ENCODE assay signal across 17 cellular contexts in genomic region chr2:922230-922629, GRCh38. TPM values are rescaled to one million over a fixed set of nuclear protein-coding genes. Genes with fewer than 3 reads are reported as not detected.
DNase-seq lines count a peak whose midpoint lies in the region; ATAC-seq and TF ChIP-seq lines count a peak whose summit lies in the region.
"Had no signal": no experiment of that assay in that cellular context is flagged by ENCODE, and none has a peak within 500 bp of the region (broad histone marks: within the 10 kb centered on the region; RNA-seq: fewer than 3 reads in every experiment).

No MANE protein-coding gene starts in this region.

- no peak overlapping the region for H3K27ac ChIP-seq in naive thymus-derived CD4-positive, alpha-beta T cell (ENCODE audit: low read depth, low read length)
- H3K27ac ChIP-seq: 22Rv1, A549, C4-2B, GM23248 had no signal

- CTCF ChIA-PET in naive thymus-derived CD4-positive, alpha-beta T cell (lab: Charles Lee): no interaction called here
- CTCF ChIA-PET in activated CD4-positive, alpha-beta memory T cell treated with anti-CD3 and anti-CD28 coated beads for 36 hours (lab: Charles Lee): no interaction called here

- H3K4me3 Mint-ChIP-seq in natural killer cell treated with Interleukin-12 subunit alpha and Interleukin-12 subunit beta and Interleukin-15 and Interleukin-18, amount 100 ng/mL, for 72 hours: no peak overlapping the region
- no peak overlapping the region for H3K4me3 Mint-ChIP-seq in natural killer cell
- H3K4me3 Mint-ChIP-seq in naive thymus-derived CD4-positive, alpha-beta T cell: no peak overlapping the region
- H3K4me3 Mint-ChIP-seq in stimulated activated memory B cell treated with anti-CD40 and anti-IgM and Interleukin-4, amounts not matched to agents 10 μg/mL and 1 μg/mL and 100 μg/mL, for 72 hours: no peak overlapping the region
- no peak overlapping the region for H3K4me3 Mint-ChIP-seq in T-helper 17 cell
- H3K4me3 Mint-ChIP-seq in activated CD4-positive, alpha-beta memory T cell treated with anti-CD3 and anti-CD28 coated beads for 36 hours: no peak overlapping the region
- H3K4me3 Mint-ChIP-seq: CD4-positive, alpha-beta T cell had no signal

- no peak for DNase-seq in natural killer cell treated with Interleukin-12 subunit alpha and Interleukin-12 subunit beta and Interleukin-15 and Interleukin-18, amount 100 ng/mL, for 72 hours (ENCODE audit: low spot score)
- DNase-seq in natural killer cell: no peak
- no peak for DNase-seq in naive thymus-derived CD4-positive, alpha-beta T cell
- DNase-seq in SK-N-DZ (ENCODE audit: low spot score): no peak
- DNase-seq in T-helper 17 cell: no peak
- no peak for DNase-seq in activated CD4-positive, alpha-beta memory T cell treated with anti-CD3 and anti-CD28 coated beads for 36 hours
- DNase-seq: AML-193; Caco-2; CD4-positive, alpha-beta T cell; GDM1; GM23248; H7 had no signal

- no peak overlapping the region for H3K27ac Mint-ChIP-seq in natural killer cell treated with Interleukin-12 subunit alpha and Interleukin-12 subunit beta and Interleukin-15 and Interleukin-18, amount 100 ng/mL, for 72 hours
- no peak overlapping the region for H3K27ac Mint-ChIP-seq in natural killer cell
- H3K27ac Mint-ChIP-seq in naive thymus-derived CD4-positive, alpha-beta T cell: no peak overlapping the region
- no peak overlapping the region for H3K27ac Mint-ChIP-seq in stimulated activated memory B cell treated with anti-CD40 and anti-IgM and Interleukin-4, amounts not matched to agents 10 μg/mL and 1 μg/mL and 100 μg/mL, for 72 hours
- H3K27ac Mint-ChIP-seq in T-helper 17 cell: no peak overlapping the region
- no peak overlapping the region for H3K27ac Mint-ChIP-seq in activated CD4-positive, alpha-beta memory T cell treated with anti-CD3 and anti-CD28 coated beads for 36 hours
- H3K27ac Mint-ChIP-seq: CD4-positive, alpha-beta T cell had no signal

- POLR2A ChIA-PET in naive thymus-derived CD4-positive, alpha-beta T cell (lab: Charles Lee): no interaction called here
- POLR2A ChIA-PET in activated CD4-positive, alpha-beta memory T cell treated with anti-CD3 and anti-CD28 coated beads for 36 hours (lab: Charles Lee): no interaction called here

- intact Hi-C loops in natural killer cell (cut with micrococcal nuclease): no loop called here
- intact Hi-C loops in naive thymus-derived CD4-positive, alpha-beta T cell (cut with micrococcal nuclease): no loop called here
- intact Hi-C loops in activated CD4-positive, alpha-beta memory T cell treated with anti-CD3 and anti-CD28 coated beads for 36 hours (cut with micrococcal nuclease): no loop called here

- no peaks in the 10 kb centered on the region for H3K4me1 ChIP-seq in naive thymus-derived CD4-positive, alpha-beta T cell (ENCODE audit: control insufficient read depth in 2 of 2, insufficient read depth in 2 of 2, low read length in 2 of 2)
- H3K4me1 ChIP-seq: A549, Caco-2 had no signal

- peak; percentile 41 to 45 for ATAC-seq in natural killer cell treated with Interleukin-12 subunit alpha and Interleukin-12 subunit beta and Interleukin-15 and Interleukin-18, amount 100 ng/mL, for 72 hours
- ATAC-seq in natural killer cell (no peak), T-helper 17 cell (no peak)
- peak; percentile 26 for ATAC-seq in naive thymus-derived CD4-positive, alpha-beta T cell
- peak; percentile 29 for ATAC-seq in stimulated activated memory B cell treated with anti-CD40 and anti-IgM and Interleukin-4, amounts not matched to agents 10 μg/mL and 1 μg/mL and 100 μg/mL, for 72 hours

- no peaks in the 10 kb centered on the region for H3K4me1 Mint-ChIP-seq in natural killer cell treated with Interleukin-12 subunit alpha and Interleukin-12 subunit beta and Interleukin-15 and Interleukin-18, amount 100 ng/mL, for 72 hours (ENCODE audit: low read depth in 2 of 2)
- H3K4me1 Mint-ChIP-seq in natural killer cell (no peaks in the 10 kb centered on the region), T-helper 17 cell (peaks cover 2% of the 10 kb centered on the region)
- no peaks in the 10 kb centered on the region for H3K4me1 Mint-ChIP-seq in naive thymus-derived CD4-positive, alpha-beta T cell
- H3K4me1 Mint-ChIP-seq in stimulated activated memory B cell treated with anti-CD40 and anti-IgM and Interleukin-4, amounts not matched to agents 10 μg/mL and 1 μg/mL and 100 μg/mL, for 72 hours: no peaks in the 10 kb centered on the region
- H3K4me1 Mint-ChIP-seq in activated CD4-positive, alpha-beta memory T cell treated with anti-CD3 and anti-CD28 coated beads for 36 hours (ENCODE audit: low read depth): no peaks in the 10 kb centered on the region

- H3K36me3 Mint-ChIP-seq in natural killer cell treated with Interleukin-12 subunit alpha and Interleukin-12 subunit beta and Interleukin-15 and Interleukin-18, amount 100 ng/mL, for 72 hours: no peaks in the 10 kb centered on the region
- H3K36me3 Mint-ChIP-seq in natural killer cell (no peaks in the 10 kb centered on the region), T-helper 17 cell (ENCODE audit: low read depth) (peaks cover 7% of the 10 kb centered on the region)
- H3K36me3 Mint-ChIP-seq in naive thymus-derived CD4-positive, alpha-beta T cell: no peaks in the 10 kb centered on the region
- no peaks in the 10 kb centered on the region for H3K36me3 Mint-ChIP-seq in stimulated activated memory B cell treated with anti-CD40 and anti-IgM and Interleukin-4, amounts not matched to agents 10 μg/mL and 1 μg/mL and 100 μg/mL, for 72 hours
- H3K36me3 Mint-ChIP-seq in activated CD4-positive, alpha-beta memory T cell treated with anti-CD3 and anti-CD28 coated beads for 36 hours: no peaks in the 10 kb centered on the region

- no peaks in the 10 kb centered on the region for H3K36me3 ChIP-seq in naive thymus-derived CD4-positive, alpha-beta T cell (ENCODE audit: control insufficient read depth in 2 of 3, insufficient read depth in 3 of 3, low read length in 3 of 3)

- TF ChIP-seq CTCF in natural killer cell (IDR thresholded peaks at IDR 0.05): no peak

- no peaks in the 10 kb centered on the region for H3K9me3 ChIP-seq in naive thymus-derived CD4-positive, alpha-beta T cell (ENCODE audit: control insufficient read depth in 2 of 3, low read length in 3 of 3)
- no peaks in the 10 kb centered on the region for H3K9me3 ChIP-seq in T-helper 17 cell (ENCODE audit: control insufficient read depth, low read length, poor library complexity, severe bottlenecking)
- H3K9me3 ChIP-seq: A549, Caco-2 had no signal

- peaks cover 20 to 22% of the 10 kb centered on the region in 2 donors for H3K27me3 Mint-ChIP-seq in natural killer cell treated with Interleukin-12 subunit alpha and Interleukin-12 subunit beta and Interleukin-15 and Interleukin-18, amount 100 ng/mL, for 72 hours
- H3K27me3 Mint-ChIP-seq in natural killer cell (ENCODE audit: low read depth in 2 of 2) (peaks cover 8 to 24% of the 10 kb centered on the region in 2 donors), T-helper 17 cell (peaks cover 33% of the 10 kb centered on the region)
- H3K27me3 Mint-ChIP-seq in naive thymus-derived CD4-positive, alpha-beta T cell: peaks cover 0 to 12% (median 6%) of the 10 kb centered on the region in 5 donors
- peaks cover 35% of the 10 kb centered on the region for H3K27me3 Mint-ChIP-seq in stimulated activated memory B cell treated with anti-CD40 and anti-IgM and Interleukin-4, amounts not matched to agents 10 μg/mL and 1 μg/mL and 100 μg/mL, for 72 hours
- H3K27me3 Mint-ChIP-seq in activated CD4-positive, alpha-beta memory T cell treated with anti-CD3 and anti-CD28 coated beads for 36 hours: peaks cover 2% of the 10 kb centered on the region

- H3K9me3 Mint-ChIP-seq in natural killer cell treated with Interleukin-12 subunit alpha and Interleukin-12 subunit beta and Interleukin-15 and Interleukin-18, amount 100 ng/mL, for 72 hours: no peaks in the 10 kb centered on the region
- no peaks in the 10 kb centered on the region for H3K9me3 Mint-ChIP-seq in natural killer cell
- H3K9me3 Mint-ChIP-seq in naive thymus-derived CD4-positive, alpha-beta T cell: no peaks in the 10 kb centered on the region
- H3K9me3 Mint-ChIP-seq in stimulated activated memory B cell treated with anti-CD40 and anti-IgM and Interleukin-4, amounts not matched to agents 10 μg/mL and 1 μg/mL and 100 μg/mL, for 72 hours: no peaks in the 10 kb centered on the region
- H3K9me3 Mint-ChIP-seq in activated CD4-positive, alpha-beta memory T cell treated with anti-CD3 and anti-CD28 coated beads for 36 hours: no peaks in the 10 kb centered on the region
- H3K9me3 Mint-ChIP-seq: CD4-positive, alpha-beta T cell had no signal

- no peaks in the 10 kb centered on the region for H3K27me3 ChIP-seq in naive thymus-derived CD4-positive, alpha-beta T cell (ENCODE audit: control insufficient read depth in 2 of 2, insufficient read depth in 2 of 2, low read length in 2 of 2)

- no peak overlapping the region for H3K4me3 ChIP-seq in naive thymus-derived CD4-positive, alpha-beta T cell (ENCODE audit: low read length)
- H3K4me3 ChIP-seq: A549, GM23248 had no signal

RNA-seq across cellular contexts. Expression of gene SNTG2, which starts 28.4 kb away (rescaled TPM):
- total RNA-seq in natural killer cell treated with Interleukin-12 subunit alpha and Interleukin-12 subunit beta and Interleukin-15 and Interleukin-18, amount 100 ng/mL, for 72 hours: under 1 TPM in 1 of 2 donors, not detected in 1; 0.31 TPM
- total RNA-seq in natural killer cell: not detected
- 1 to 10 TPM in 4 of 5 experiments, not detected in 1; 2.5 to 4.9 (median 3.6) TPM for total RNA-seq in naive thymus-derived CD4-positive, alpha-beta T cell
- under 1 TPM in 1 of 2 donors, not detected in 1; 0.26 TPM for polyA plus RNA-seq in naive thymus-derived CD4-positive, alpha-beta T cell
- not detected in 2 replicates for polyA plus RNA-seq in SK-N-DZ (2014; cell fraction: cytosol; rRNA removed)
- polyA plus RNA-seq in SK-N-DZ (2014; cell fraction: nucleus; rRNA removed): 0.53 TPM in 1 of 2 replicates, not detected in the other
- 1 to 10 TPM; 2.0 to 6.3 TPM for total RNA-seq in T-helper 17 cell
- total RNA-seq in activated CD4-positive, alpha-beta memory T cell treated with anti-CD3 and anti-CD28 coated beads for 36 hours: under 1 TPM; 0.67 to 0.94 TPM
- total RNA-seq: Caco-2, Daoy, GM23248 had no signal
- polyA plus RNA-seq: A549, GM23248 had no signal

Comparison
In these comparisons a context has a peak if more than half of its experiments do, and no peak if none do; other contexts are left out.
1. ATAC-seq: peak in natural killer cell treated with Interleukin-12 subunit alpha and Interleukin-12 subunit beta and Interleukin-15 and Interleukin-18, amount 100 ng/mL, for 72 hours (2 of 2), naive thymus-derived CD4-positive, alpha-beta T cell (single experiment) and stimulated activated memory B cell treated with anti-CD40 and anti-IgM and Interleukin-4, amounts not matched to agents 10 μg/mL and 1 μg/mL and 100 μg/mL, for 72 hours (single experiment); none in natural killer cell (0 of 3) and T-helper 17 cell (single experiment).